17 cellular contexts compared by ENCODE assay signal in genomic region chr6:148964467-148964866, GRCh38.
A peak's percentile ranks its signal among the peaks of the same experiment; 100 is the strongest.
DNase-seq lines count a peak whose midpoint lies in the region; ATAC-seq, FAIRE-seq and TF ChIP-seq lines count a peak whose summit lies in the region.
"Had no signal": no experiment of that assay in that cellular context is flagged by ENCODE, and none has a peak within 500 bp of the region (broad histone marks: within the 10 kb centered on the region; RNA-seq: fewer than 3 reads in every experiment).

No MANE protein-coding gene starts in this region.

- H3K23me2 ChIP-seq in H1 (ENCODE audit: low read depth, low read length) = no peaks in the 10 kb centered on the region

- H3K27me3 Mint-ChIP-seq in endodermal cell (ENCODE audit: insufficient read depth) = no peaks in the 10 kb centered on the region
- no peaks in the 10 kb centered on the region for H3K27me3 Mint-ChIP-seq in activated naive CD4-positive, alpha-beta T cell treated with anti-CD3 and anti-CD28 coated beads for 36 hours (ENCODE audit: low read depth)
- H3K27me3 Mint-ChIP-seq: CD4-positive, alpha-beta memory T cell had no signal

- H3K27ac ChIP-seq in HUES6 (ENCODE audit: low read depth, low read length) (peak overlapping the region; percentile 4; the same call in 1 of the 2 replicates), H1 (ENCODE audit: low read depth, low read length) (no peak overlapping the region), testis (no peak overlapping the region), endodermal cell (ENCODE audit: low read depth, low read length) (no peak overlapping the region)
- H3K27ac ChIP-seq: GM23248 had no signal

- peaks cover 19% of the 10 kb centered on the region for H3K4me1 Mint-ChIP-seq in endodermal cell
- no peaks in the 10 kb centered on the region for H3K4me1 Mint-ChIP-seq in activated naive CD4-positive, alpha-beta T cell treated with anti-CD3 and anti-CD28 coated beads for 36 hours (ENCODE audit: low read depth)
- H3K4me1 Mint-ChIP-seq: CD4-positive, alpha-beta memory T cell had no signal

- TF ChIP-seq POLR2A in H1 (IDR thresholded peaks at IDR 0.05; ENCODE audit: control extremely low read depth in 1 of 2, low read depth in 2 of 2, low read length in 2 of 2) = no peak
- TF ChIP-seq POLR2A in testis (IDR thresholded peaks at IDR 0.05) = no peak

- peaks cover 0 to 6% of the 10 kb centered on the region in 2 experiments; a peak in 2 of 4 replicates for H3K79me2 ChIP-seq in H1 (ENCODE audit: control insufficient read depth in 1 of 2, insufficient read depth in 2 of 2, low read length in 2 of 2)

- no peak overlapping the region for H2BK120ac ChIP-seq in H1 (replicated peaks; ENCODE audit: low read depth, low read length)

- no peak overlapping the region for H3K9ac ChIP-seq in HUES6 (ENCODE audit: low read length)
- no peak overlapping the region for H3K9ac ChIP-seq in H1 (replicated peaks in 1 of 4; ENCODE audit: extremely low read depth in 1 of 4, low read depth in 3 of 4, low read length in 3 of 4)
- H3K9ac ChIP-seq in endodermal cell (ENCODE audit: extremely low read depth, low read length, poor library complexity, severe bottlenecking) = no peak overlapping the region
- H3K9ac ChIP-seq: GM23248 had no signal

- no peak for FAIRE-seq in H1 (lab: Jason Lieb, UNC)
- FAIRE-seq: G401.6, GM12892, GM19239, H54 had no signal

- H3K4me3 Mint-ChIP-seq in endodermal cell = no peak overlapping the region
- no peak overlapping the region for H3K4me3 Mint-ChIP-seq in activated naive CD4-positive, alpha-beta T cell treated with anti-CD3 and anti-CD28 coated beads for 36 hours
- H3K4me3 Mint-ChIP-seq: CD4-positive, alpha-beta memory T cell had no signal

- peaks cover 2% of the 10 kb centered on the region; the same call in 1 of the 2 replicates for H3K79me1 ChIP-seq in H1 (ENCODE audit: low read depth, low read length)

- H3K27me3 ChIP-seq in HUES6 (ENCODE audit: control insufficient read depth, insufficient read depth, low read length) (no peaks in the 10 kb centered on the region), H1 (replicated peaks in 1 of 4; ENCODE audit: control insufficient read depth in 3 of 4, extremely low read depth in 1 of 4, insufficient read depth in 3 of 4, low read length in 3 of 4) (no peaks in the 10 kb centered on the region), testis (no peaks in the 10 kb centered on the region), endodermal cell (ENCODE audit: control insufficient read depth, insufficient read depth, low read length, poor library complexity, severe bottlenecking) (no peaks in the 10 kb centered on the region)

- no peak for DNase-seq in H1 (ENCODE audit: low read depth in 1 of 2, low spot score in 2 of 2)
- peak; percentile 25 for DNase-seq in testis
- DNase-seq in endodermal cell = no peak
- no peak for DNase-seq in activated naive CD4-positive, alpha-beta T cell treated with anti-CD3 and anti-CD28 coated beads for 36 hours
- DNase-seq: C1 segment of cervical spinal cord; Caco-2; CD4-positive, alpha-beta memory T cell; DMS153; DND-41; GM23248; HCEC 1CT had no signal

- H4K20me1 ChIP-seq in H1 (replicated peaks in 1 of 2; ENCODE audit: control insufficient read depth in 1 of 2, insufficient read depth in 2 of 2, low read length in 2 of 2) = no peaks in the 10 kb centered on the region

- H3K36me3 ChIP-seq in HUES6 (ENCODE audit: control insufficient read depth, insufficient read depth, low read length) (peaks cover 19% of the 10 kb centered on the region), H1 (ENCODE audit: control insufficient read depth in 2 of 4, insufficient read depth in 4 of 4, low read length in 3 of 4) (peaks cover 0 to 16% (median 2%) of the 10 kb centered on the region in 4 experiments; a peak in 1 of 8 replicates), testis (ENCODE audit: low read depth, missing control alignments) (no peaks in the 10 kb centered on the region), endodermal cell (ENCODE audit: control insufficient read depth, insufficient read depth, low read length) (no peaks in the 10 kb centered on the region)

- H3K4ac ChIP-seq in H1 (replicated peaks; ENCODE audit: insufficient read length, low read depth, low read length) = no peak overlapping the region

- no peak overlapping the region for H3K27ac Mint-ChIP-seq in endodermal cell
- H3K27ac Mint-ChIP-seq in activated naive CD4-positive, alpha-beta T cell treated with anti-CD3 and anti-CD28 coated beads for 36 hours = no peak overlapping the region
- H3K27ac Mint-ChIP-seq: CD4-positive, alpha-beta memory T cell had no signal

- H3K18ac ChIP-seq in H1 (ENCODE audit: extremely low read depth, low read length) = no peak overlapping the region

- 0 out of 2 replicates have a peak overlapping the region, but pooled peaks have one; percentile 79 for H2AK5ac ChIP-seq in H1 (ENCODE audit: low read depth, low read length)

- H3K14ac ChIP-seq in H1 (ENCODE audit: insufficient read length) = no peak overlapping the region

- no peaks in the 10 kb centered on the region for H3K9me3 Mint-ChIP-seq in endodermal cell
- no peaks in the 10 kb centered on the region for H3K9me3 Mint-ChIP-seq in activated naive CD4-positive, alpha-beta T cell treated with anti-CD3 and anti-CD28 coated beads for 36 hours
- H3K9me3 Mint-ChIP-seq: CD4-positive, alpha-beta memory T cell had no signal

- H2BK5ac ChIP-seq in H1 (ENCODE audit: low read depth, low read length) = peak overlapping the region; percentile 30; the same call in 1 of the 2 replicates

- 92% methylated on average over 13 of the region's 13 CpGs; no CpG with 5 or more reads in 1 of the 2 experiments for WGBS in H1 (ENCODE audit: extremely low coverage in 1 of 2, insufficient coverage in 1 of 2, insufficient read length in 1 of 2, insufficient replicate concordance in 2 of 2, low coverage in 1 of 2, low lambda C conversion rate in 2 of 2, missing lambda C conversion rate in 1 of 2), 2 experiments
- WGBS in testis, 2 donors = 59 to 71% methylated on average over 13 of the region's 13 CpGs
- 98 to 99% methylated on average over 9 to 13 of the region's 13 CpGs for WGBS in endodermal cell (ENCODE audit: insufficient coverage in 1 of 2, insufficient read length in 1 of 2), 2 experiments

- intact Hi-C loops in testis (cut with DNase I; ENCODE audit: low total_unique reads) = no loop called here
- intact Hi-C loops in activated naive CD4-positive, alpha-beta T cell treated with anti-CD3 and anti-CD28 coated beads for 36 hours (cut with micrococcal nuclease) = no loop called here

- H3K4me3 ChIP-seq in HUES6 (ENCODE audit: low read depth, low read length) (no peak overlapping the region), H1 (ENCODE audit: extremely low read depth in 1 of 4, insufficient read depth in 2 of 4, low read depth in 3 of 4, low read length in 4 of 4) (no peak overlapping the region), testis (peak overlapping the region; percentile 43 to 47), endodermal cell (ENCODE audit: low read length) (no peak overlapping the region)
- H3K4me3 ChIP-seq: GM23248 had no signal

- no peak for TF ChIP-seq CTCF in H1 (IDR thresholded peaks at IDR 0.05; ENCODE audit: control extremely low read depth in 1 of 3, insufficient read depth in 1 of 3, low read depth in 1 of 3, low read length in 3 of 3)
- TF ChIP-seq CTCF in testis (IDR thresholded peaks at IDR 0.05) = no peak
- TF ChIP-seq CTCF in endodermal cell (conservative IDR thresholded peaks at IDR 0.05) = no peak

- no peaks in the 10 kb centered on the region for H3K9me3 ChIP-seq in HUES6 (ENCODE audit: control insufficient read depth, insufficient read depth, low read depth, low read length)
- H3K9me3 ChIP-seq in H1 (ENCODE audit: insufficient read depth in 2 of 2, low read depth in 1 of 2, low read length in 1 of 2) = no peaks in the 10 kb centered on the region
- H3K9me3 ChIP-seq in testis = no peaks in the 10 kb centered on the region
- no peaks in the 10 kb centered on the region for H3K9me3 ChIP-seq in endodermal cell (ENCODE audit: control insufficient read depth, low read length)
- H3K9me3 ChIP-seq: Caco-2 had no signal

- no peak overlapping the region for H3K23ac ChIP-seq in H1 (ENCODE audit: insufficient read length)

- H2BK20ac ChIP-seq in H1 (ENCODE audit: low read length) = no peak overlapping the region

- no peak for TF ChIP-seq EP300 in H1 (IDR thresholded peaks at IDR 0.05; ENCODE audit: borderline replicate concordance in 1 of 2, low read depth in 2 of 2, low read length in 2 of 2)

- no peak overlapping the region for H4K5ac ChIP-seq in H1 (ENCODE audit: insufficient read length, low read depth, low read length)

- CTCF ChIA-PET in H1 (lab: Charles Lee; ENCODE audit: partially characterized antibody) = no interaction called here
- CTCF ChIA-PET in activated naive CD4-positive, alpha-beta T cell treated with anti-CD3 and anti-CD28 coated beads for 36 hours (lab: Charles Lee) = no interaction called here

- no peak overlapping the region for H4K8ac ChIP-seq in H1 (ENCODE audit: extremely low read depth, insufficient read depth, low read length)

- no peak overlapping the region for H2AFZ ChIP-seq in H1 (ENCODE audit: low read length)
- H2AFZ ChIP-seq: GM23248 had no signal

- H3K4me2 ChIP-seq in H1 (ENCODE audit: insufficient read depth in 1 of 2, low read depth in 2 of 2, low read length in 2 of 2) = no peak overlapping the region

- H3K36me3 Mint-ChIP-seq in endodermal cell (ENCODE audit: low read depth) = peaks cover 28% of the 10 kb centered on the region
- no peaks in the 10 kb centered on the region for H3K36me3 Mint-ChIP-seq in activated naive CD4-positive, alpha-beta T cell treated with anti-CD3 and anti-CD28 coated beads for 36 hours (ENCODE audit: low read depth)

- POLR2A ChIA-PET in H1 (lab: Charles Lee; ENCODE audit: partially characterized antibody) = no interaction called here

- no peak overlapping the region for H2BK15ac ChIP-seq in H1 (ENCODE audit: low read length)

- H3K4me1 ChIP-seq in HUES6 (ENCODE audit: control insufficient read depth, insufficient read depth, low read length) (peaks cover 35% of the 10 kb centered on the region), H1 (replicated peaks in 1 of 4; ENCODE audit: control insufficient read depth in 3 of 4, insufficient read depth in 4 of 4, low read length in 3 of 4) (peaks cover 7 to 23% (median 17%) of the 10 kb centered on the region in 4 experiments), testis (no peaks in the 10 kb centered on the region), endodermal cell (ENCODE audit: control insufficient read depth, insufficient read depth, low read length) (no peaks in the 10 kb centered on the region)
- H3K4me1 ChIP-seq: Caco-2 had no signal

- no peak for TF ChIP-seq RAD21 in H1 (IDR thresholded peaks at IDR 0.05 in 1 of 2, conservative IDR thresholded peaks at IDR 0.05 in 1 of 2; ENCODE audit: low read depth in 2 of 2, low read length in 2 of 2)

- peak overlapping the region; percentile 86; the same call in 1 of the 2 replicates for H2BK12ac ChIP-seq in H1 (ENCODE audit: low read depth, low read length)

- no peak for ATAC-seq in GM18868 (IDR thresholded peaks at IDR 0.05; ENCODE audit: unreplicated experiment)

- no peak overlapping the region for H3K56ac ChIP-seq in H1 (replicated peaks; ENCODE audit: insufficient read length, low read depth, low read length)

- H4K91ac ChIP-seq in H1 (replicated peaks; ENCODE audit: insufficient read length, low read length) = peak overlapping the region; percentile 70

TF ChIP-seq in H1, 55 proteins besides CTCF, POLR2A, EP300 and RAD21 (continues in another document):
- TF ChIP-seq SP4 (IDR thresholded peaks at IDR 0.05; ENCODE audit: low read length) (no peak), RNF2 (IDR thresholded peaks at IDR 0.05; ENCODE audit: borderline replicate concordance, low read depth, low read length, missing control alignments, poor library complexity, severe bottlenecking) (no peak)

Comparison
In these comparisons a context has a peak if more than half of its experiments do, and no peak if none do; other contexts are left out.
1. H3K4me3 ChIP-seq: peak in testis (2 of 2); none in HUES6 (single experiment), H1 (0 of 4) and endodermal cell (single experiment).